Comparison of ENCODE assay signal across 1 cellular context in genomic region chr1:26471498-26472329, GRCh38.
TF ChIP-seq lines count a peak whose summit lies in the region.

No MANE protein-coding gene starts in this region.

TF ChIP-seq in K562, 482 proteins besides CTCF, POLR2A, EP300 and RAD21 (continued from another document and continues in another):
- TF ChIP-seq, protein P1, sequence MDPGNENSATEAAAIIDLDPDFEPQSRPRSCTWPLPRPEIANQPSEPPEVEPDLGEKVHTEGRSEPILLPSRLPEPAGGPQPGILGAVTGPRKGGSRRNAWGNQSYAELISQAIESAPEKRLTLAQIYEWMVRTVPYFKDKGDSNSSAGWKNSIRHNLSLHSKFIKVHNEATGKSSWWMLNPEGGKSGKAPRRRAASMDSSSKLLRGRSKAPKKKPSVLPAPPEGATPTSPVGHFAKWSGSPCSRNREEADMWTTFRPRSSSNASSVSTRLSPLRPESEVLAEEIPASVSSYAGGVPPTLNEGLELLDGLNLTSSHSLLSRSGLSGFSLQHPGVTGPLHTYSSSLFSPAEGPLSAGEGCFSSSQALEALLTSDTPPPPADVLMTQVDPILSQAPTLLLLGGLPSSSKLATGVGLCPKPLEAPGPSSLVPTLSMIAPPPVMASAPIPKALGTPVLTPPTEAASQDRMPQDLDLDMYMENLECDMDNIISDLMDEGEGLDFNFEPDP (CRISPR knock-in tag; IDR thresholded peaks at IDR 0.05): no peak
- TF ChIP-seq SAP30 (IDR thresholded peaks at IDR 0.05; ENCODE audit: borderline replicate concordance, insufficient read depth, low read depth, low read length, poor library complexity, severe bottlenecking): peak; percentile 86
- TF ChIP-seq, protein P2, sequence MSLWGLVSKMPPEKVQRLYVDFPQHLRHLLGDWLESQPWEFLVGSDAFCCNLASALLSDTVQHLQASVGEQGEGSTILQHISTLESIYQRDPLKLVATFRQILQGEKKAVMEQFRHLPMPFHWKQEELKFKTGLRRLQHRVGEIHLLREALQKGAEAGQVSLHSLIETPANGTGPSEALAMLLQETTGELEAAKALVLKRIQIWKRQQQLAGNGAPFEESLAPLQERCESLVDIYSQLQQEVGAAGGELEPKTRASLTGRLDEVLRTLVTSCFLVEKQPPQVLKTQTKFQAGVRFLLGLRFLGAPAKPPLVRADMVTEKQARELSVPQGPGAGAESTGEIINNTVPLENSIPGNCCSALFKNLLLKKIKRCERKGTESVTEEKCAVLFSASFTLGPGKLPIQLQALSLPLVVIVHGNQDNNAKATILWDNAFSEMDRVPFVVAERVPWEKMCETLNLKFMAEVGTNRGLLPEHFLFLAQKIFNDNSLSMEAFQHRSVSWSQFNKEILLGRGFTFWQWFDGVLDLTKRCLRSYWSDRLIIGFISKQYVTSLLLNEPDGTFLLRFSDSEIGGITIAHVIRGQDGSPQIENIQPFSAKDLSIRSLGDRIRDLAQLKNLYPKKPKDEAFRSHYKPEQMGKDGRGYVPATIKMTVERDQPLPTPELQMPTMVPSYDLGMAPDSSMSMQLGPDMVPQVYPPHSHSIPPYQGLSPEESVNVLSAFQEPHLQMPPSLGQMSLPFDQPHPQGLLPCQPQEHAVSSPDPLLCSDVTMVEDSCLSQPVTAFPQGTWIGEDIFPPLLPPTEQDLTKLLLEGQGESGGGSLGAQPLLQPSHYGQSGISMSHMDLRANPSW (CRISPR knock-in tag; IDR thresholded peaks at IDR 0.05): peak; percentile 80
- no peak for TF ChIP-seq ZNF449 (CRISPR knock-in tag; IDR thresholded peaks at IDR 0.05)
- no peak for TF ChIP-seq KLF16 (IDR thresholded peaks at IDR 0.05)
- no peak for TF ChIP-seq FOXK1 (CRISPR knock-in tag; IDR thresholded peaks at IDR 0.05; ENCODE audit: borderline replicate concordance)
- no peak for TF ChIP-seq SNIP1 (IDR thresholded peaks at IDR 0.05; ENCODE audit: low read depth)
- TF ChIP-seq ZNF280A (IDR thresholded peaks at IDR 0.05; ENCODE audit: low read depth, partially characterized antibody): no peak
- peak; percentile 90 for TF ChIP-seq EHMT2 (IDR thresholded peaks at IDR 0.05)
- TF ChIP-seq, protein P3, sequence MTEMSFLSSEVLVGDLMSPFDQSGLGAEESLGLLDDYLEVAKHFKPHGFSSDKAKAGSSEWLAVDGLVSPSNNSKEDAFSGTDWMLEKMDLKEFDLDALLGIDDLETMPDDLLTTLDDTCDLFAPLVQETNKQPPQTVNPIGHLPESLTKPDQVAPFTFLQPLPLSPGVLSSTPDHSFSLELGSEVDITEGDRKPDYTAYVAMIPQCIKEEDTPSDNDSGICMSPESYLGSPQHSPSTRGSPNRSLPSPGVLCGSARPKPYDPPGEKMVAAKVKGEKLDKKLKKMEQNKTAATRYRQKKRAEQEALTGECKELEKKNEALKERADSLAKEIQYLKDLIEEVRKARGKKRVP (CRISPR knock-in tag; IDR thresholded peaks at IDR 0.05): no peak
- no peak for TF ChIP-seq ZNF354B (CRISPR knock-in tag; IDR thresholded peaks at IDR 0.05)
- TF ChIP-seq THAP12 (CRISPR knock-in tag; IDR thresholded peaks at IDR 0.05): no peak
- TF ChIP-seq ZNF644 (tag; IDR thresholded peaks at IDR 0.05; ENCODE audit: low read depth): no peak
- TF ChIP-seq TRIM28 (IDR thresholded peaks at IDR 0.05): no peak
- no peak for TF ChIP-seq ZNF274 (IDR thresholded peaks at IDR 0.05; ENCODE audit: borderline replicate concordance, low read depth, low read length)
- no peak for TF ChIP-seq TAF15 (IDR thresholded peaks at IDR 0.05; ENCODE audit: low read depth, low read length)
- no peak for TF ChIP-seq ARNT (IDR thresholded peaks at IDR 0.05)
- TF ChIP-seq ZNF239 (CRISPR knock-in tag; IDR thresholded peaks at IDR 0.05): no peak
- TF ChIP-seq, protein P4, sequence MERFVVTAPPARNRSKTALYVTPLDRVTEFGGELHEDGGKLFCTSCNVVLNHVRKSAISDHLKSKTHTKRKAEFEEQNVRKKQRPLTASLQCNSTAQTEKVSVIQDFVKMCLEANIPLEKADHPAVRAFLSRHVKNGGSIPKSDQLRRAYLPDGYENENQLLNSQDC (CRISPR knock-in tag; IDR thresholded peaks at IDR 0.05): no peak
- no peak for TF ChIP-seq BRD4 (IDR thresholded peaks at IDR 0.05)
- no peak for TF ChIP-seq ZNF316 (IDR thresholded peaks at IDR 0.05)
- no peak for TF ChIP-seq BRD9 (IDR thresholded peaks at IDR 0.05; ENCODE audit: low read depth, partially characterized antibody)
- TF ChIP-seq TEAD4 (IDR thresholded peaks at IDR 0.05; ENCODE audit: low read length): no peak; the same call in 1 of the 2 replicates
- no peak for TF ChIP-seq TEAD4 (CRISPR knock-in tag; IDR thresholded peaks at IDR 0.05; ENCODE audit: borderline replicate concordance)
- TF ChIP-seq CBFA2T2 (conservative IDR thresholded peaks at IDR 0.05): no peak
- no peak; the same call in 1 of the 2 replicates for TF ChIP-seq GABPA (tag; conservative IDR thresholded peaks at IDR 0.05; ENCODE audit: low read depth)
- TF ChIP-seq ZNF655 (CRISPR knock-in tag; IDR thresholded peaks at IDR 0.05): no peak
- no peak for TF ChIP-seq POLR3A (IDR thresholded peaks at IDR 0.05; ENCODE audit: borderline replicate concordance, extremely low read depth, insufficient read depth, insufficient read length)
- no peak for TF ChIP-seq DNMT1 (IDR thresholded peaks at IDR 0.05)
- TF ChIP-seq RAD51 (IDR thresholded peaks at IDR 0.05; ENCODE audit: borderline replicate concordance, low read depth): no peak
- TF ChIP-seq SRSF7 (optimal IDR thresholded peaks at IDR 0.05; ENCODE audit: low read depth, low read length): no peak
- no peak for TF ChIP-seq FOXP4 (CRISPR knock-in tag; IDR thresholded peaks at IDR 0.05; ENCODE audit: borderline replicate concordance)
- TF ChIP-seq RBBP5 (IDR thresholded peaks at IDR 0.05; ENCODE audit: borderline replicate concordance, insufficient read depth, low read length, poor library complexity, severe bottlenecking): peak; percentile 27
- TF ChIP-seq PCBP1 (IDR thresholded peaks at IDR 0.05; ENCODE audit: low read depth, low read length, poor library complexity, severe bottlenecking): no peak
- no peak for TF ChIP-seq C11orf30 (IDR thresholded peaks at IDR 0.05; ENCODE audit: low read depth)
- TF ChIP-seq PHTF2 (CRISPR knock-in tag; IDR thresholded peaks at IDR 0.05): no peak
- TF ChIP-seq, protein P5, sequence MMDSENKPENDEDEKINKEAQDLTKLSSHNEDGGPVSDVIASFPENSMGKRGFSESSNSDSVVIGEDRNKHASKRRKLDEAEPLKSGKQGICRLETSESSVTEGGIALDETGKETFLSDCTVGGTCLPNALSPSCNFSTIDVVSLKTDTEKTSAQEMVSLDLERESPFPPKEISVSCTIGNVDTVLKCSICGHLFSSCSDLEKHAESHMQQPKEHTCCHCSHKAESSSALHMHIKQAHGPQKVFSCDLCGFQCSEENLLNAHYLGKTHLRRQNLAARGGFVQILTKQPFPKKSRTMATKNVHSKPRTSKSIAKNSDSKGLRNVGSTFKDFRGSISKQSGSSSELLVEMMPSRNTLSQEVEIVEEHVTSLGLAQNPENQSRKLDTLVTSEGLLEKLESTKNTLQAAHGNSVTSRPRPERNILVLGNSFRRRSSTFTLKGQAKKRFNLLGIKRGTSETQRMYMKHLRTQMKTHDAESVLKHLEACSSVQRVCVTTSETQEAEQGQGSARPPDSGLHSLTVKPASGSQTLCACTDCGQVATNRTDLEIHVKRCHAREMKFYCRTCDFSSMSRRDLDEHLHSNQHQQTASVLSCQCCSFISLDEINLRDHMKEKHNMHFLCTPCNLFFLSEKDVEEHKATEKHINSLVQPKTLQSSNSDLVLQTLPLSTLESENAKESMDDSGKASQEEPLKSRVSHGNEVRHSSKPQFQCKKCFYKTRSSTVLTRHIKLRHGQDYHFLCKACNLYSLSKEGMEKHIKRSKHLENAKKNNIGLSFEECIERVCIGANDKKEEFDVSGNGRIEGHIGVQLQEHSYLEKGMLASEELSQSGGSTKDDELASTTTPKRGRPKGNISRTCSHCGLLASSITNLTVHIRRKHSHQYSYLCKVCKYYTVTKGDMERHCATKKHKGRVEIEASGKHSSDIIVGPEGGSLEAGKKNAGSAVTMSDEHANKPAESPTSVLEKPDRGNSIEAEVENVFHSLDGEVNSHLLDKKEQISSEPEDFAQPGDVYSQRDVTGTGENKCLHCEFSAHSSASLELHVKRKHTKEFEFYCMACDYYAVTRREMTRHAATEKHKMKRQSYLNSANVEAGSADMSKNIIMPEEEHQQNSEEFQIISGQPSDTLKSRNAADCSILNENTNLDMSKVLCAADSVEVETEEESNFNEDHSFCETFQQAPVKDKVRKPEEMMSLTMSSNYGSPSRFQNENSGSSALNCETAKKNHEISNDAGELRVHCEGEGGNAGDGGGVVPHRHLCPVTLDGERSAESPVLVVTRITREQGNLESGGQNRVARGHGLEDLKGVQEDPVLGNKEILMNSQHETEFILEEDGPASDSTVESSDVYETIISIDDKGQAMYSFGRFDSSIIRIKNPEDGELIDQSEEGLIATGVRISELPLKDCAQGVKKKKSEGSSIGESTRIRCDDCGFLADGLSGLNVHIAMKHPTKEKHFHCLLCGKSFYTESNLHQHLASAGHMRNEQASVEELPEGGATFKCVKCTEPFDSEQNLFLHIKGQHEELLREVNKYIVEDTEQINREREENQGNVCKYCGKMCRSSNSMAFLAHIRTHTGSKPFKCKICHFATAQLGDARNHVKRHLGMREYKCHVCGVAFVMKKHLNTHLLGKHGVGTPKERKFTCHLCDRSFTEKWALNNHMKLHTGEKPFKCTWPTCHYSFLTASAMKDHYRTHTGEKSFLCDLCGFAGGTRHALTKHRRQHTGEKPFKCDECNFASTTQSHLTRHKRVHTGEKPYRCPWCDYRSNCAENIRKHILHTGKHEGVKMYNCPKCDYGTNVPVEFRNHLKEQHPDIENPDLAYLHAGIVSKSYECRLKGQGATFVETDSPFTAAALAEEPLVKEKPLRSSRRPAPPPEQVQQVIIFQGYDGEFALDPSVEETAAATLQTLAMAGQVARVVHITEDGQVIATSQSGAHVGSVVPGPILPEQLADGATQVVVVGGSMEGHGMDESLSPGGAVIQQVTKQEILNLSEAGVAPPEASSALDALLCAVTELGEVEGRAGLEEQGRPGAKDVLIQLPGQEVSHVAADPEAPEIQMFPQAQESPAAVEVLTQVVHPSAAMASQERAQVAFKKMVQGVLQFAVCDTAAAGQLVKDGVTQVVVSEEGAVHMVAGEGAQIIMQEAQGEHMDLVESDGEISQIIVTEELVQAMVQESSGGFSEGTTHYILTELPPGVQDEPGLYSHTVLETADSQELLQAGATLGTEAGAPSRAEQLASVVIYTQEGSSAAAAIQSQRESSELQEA (IDR thresholded peaks at IDR 0.05; ENCODE audit: low read depth): no peak
- no peak for TF ChIP-seq ZFX (CRISPR knock-in tag; IDR thresholded peaks at IDR 0.05)
- TF ChIP-seq FOS (IDR thresholded peaks at IDR 0.05; ENCODE audit: extremely low read depth, insufficient read length): no peak
